8 cellular contexts compared by ENCODE assay signal in genomic region chr4:52657630-52658501, GRCh38. TPM values are rescaled to one million over a fixed set of nuclear protein-coding genes. Genes with fewer than 3 reads are reported as not detected.
DNase-seq lines count a peak whose midpoint lies in the region; ATAC-seq lines count a peak whose summit lies in the region.

No MANE protein-coding gene starts in this region.

- peak overlapping the region; percentile 99 for H3K4me3 ChIP-seq in urinary bladder (ENCODE audit: low read depth, low read length)

- ATAC-seq in memory B cell (ENCODE audit: low read depth), result no peak
- no peak for ATAC-seq in GM21381 (IDR thresholded peaks at IDR 0.05; ENCODE audit: unreplicated experiment)
- no peak for ATAC-seq in GM19395 (IDR thresholded peaks at IDR 0.05; ENCODE audit: unreplicated experiment)

- H3K27me3 Mint-ChIP-seq in memory B cell, result no peaks in the 10 kb centered on the region

- H3K27ac ChIP-seq in urinary bladder (ENCODE audit: low read depth), result no peak overlapping the region

- DNase-seq in G401 (ENCODE audit: low spot score) (peak; percentile 73), NCI-H524 treated with DMSO at 0.1 percent for 48 hours (lab: John Stamatoyannopoulos, UW) (peak; percentile 64), dedifferentiated amniotic fluid mesenchymal stem cell (ENCODE audit: extremely low spot score) (peak; percentile 17), memory B cell (ENCODE audit: low spot score in 2 of 2) (no peak)
- no peak for DNase-seq in effector CD4-positive, alpha-beta T cell

- H3K27ac Mint-ChIP-seq in memory B cell, result no peak overlapping the region

- peaks cover 25% of the 10 kb centered on the region for H3K4me1 Mint-ChIP-seq in memory B cell

- H3K36me3 ChIP-seq in urinary bladder (ENCODE audit: insufficient read depth), result no peaks in the 10 kb centered on the region

- 38% methylated on average over 18 of the region's 18 CpGs for WGBS in urinary bladder

- in situ Hi-C loops in G401 (cut with HindIII; ENCODE audit: low sequenced_read_pairs), result no loop called here

- peak overlapping the region; percentile 65 for H3K4me3 Mint-ChIP-seq in memory B cell

- no peaks in the 10 kb centered on the region for H3K9me3 Mint-ChIP-seq in memory B cell

- H3K4me1 ChIP-seq in urinary bladder (ENCODE audit: insufficient read depth), result no peaks in the 10 kb centered on the region

- H3K36me3 Mint-ChIP-seq in memory B cell, result peaks cover 13% of the 10 kb centered on the region

RNA-seq across cellular contexts. Expression of gene USP46, which starts 1.2 kb away (rescaled TPM):
- 11.5 and 13.0 TPM in 2 replicates for total RNA-seq in G401 (2014; rRNA removed; shearing (Covaris generic))
- total RNA-seq in urinary bladder, result 28.2 TPM
- polyA plus RNA-seq in urinary bladder, result 7.3 TPM

Comparison
In these comparisons a context has a peak if more than half of its experiments do, and no peak if none do; other contexts are left out.
1. DNase-seq: peak in G401 (single experiment), NCI-H524 treated with DMSO at 0.1 percent for 48 hours (single experiment) and dedifferentiated amniotic fluid mesenchymal stem cell (single experiment); none in memory B cell (0 of 2) and effector CD4-positive, alpha-beta T cell (single experiment).